36 cellular contexts compared by ENCODE assay signal in genomic region chr15:51749307-51749706, GRCh38.
"Had no signal": no experiment of that assay in that cellular context is flagged by ENCODE, and none has a peak within 500 bp of the region (broad histone marks: within the 10 kb centered on the region; RNA-seq: fewer than 3 reads in every experiment).

No MANE protein-coding gene starts in this region.

- H3K27ac Mint-ChIP-seq: activated CD4-positive, alpha-beta memory T cell treated with anti-CD3 and anti-CD28 coated beads for 36 hours; activated naive CD8-positive, alpha-beta T cell treated with anti-CD3 and anti-CD28 coated beads for 36 hours; activated T-cell treated with anti-CD3 and anti-CD28 coated beads, Interleukin-2, amount 50 U/mL, for 72 hours; activated T-helper 17 cell treated with anti-CD3 and anti-CD28 coated beads, Interleukin-2, amount 50 U/mL, for 72 hours; T-helper 1 cell treated with Interleukin-12 subunit alpha and Interleukin-12 subunit beta and Interleukin-4 antibody, amounts not matched to agents 30 μg/mL and 1 μg/mL, for 36 hours; T-helper 2 cell treated with Interferon-gamma antibody and Interleukin-4, amounts not matched to agents 5 μg/mL and 100 μg/mL, for 36 hours; WTC11 had no signal

- H3K4me3 Mint-ChIP-seq: activated CD4-positive, alpha-beta memory T cell treated with anti-CD3 and anti-CD28 coated beads for 36 hours; activated naive CD8-positive, alpha-beta T cell treated with anti-CD3 and anti-CD28 coated beads for 36 hours; activated T-cell treated with anti-CD3 and anti-CD28 coated beads, Interleukin-2, amount 50 U/mL, for 72 hours; activated T-helper 17 cell treated with anti-CD3 and anti-CD28 coated beads, Interleukin-2, amount 50 U/mL, for 72 hours; T-helper 1 cell treated with Interleukin-12 subunit alpha and Interleukin-12 subunit beta and Interleukin-4 antibody, amounts not matched to agents 30 μg/mL and 1 μg/mL, for 36 hours; T-helper 2 cell treated with Interferon-gamma antibody and Interleukin-4, amounts not matched to agents 5 μg/mL and 100 μg/mL, for 36 hours had no signal

- H3K36me3 ChIP-seq: brain microvascular endothelial cell, SJCRH30 had no signal

- ATAC-seq: activated T-cell treated with anti-CD3 and anti-CD28 coated beads, Interleukin-2, amount 50 U/mL, for 72 hours; activated T-helper 17 cell treated with anti-CD3 and anti-CD28 coated beads, Interleukin-2, amount 50 U/mL, for 72 hours; Panc1; WTC11 had no signal

- H3K27ac ChIP-seq: brain microvascular endothelial cell, SJCRH30, SK-N-MC had no signal

- H3K9me3 ChIP-seq: SJCRH30 had no signal

- H3K36me3 Mint-ChIP-seq: activated CD4-positive, alpha-beta memory T cell treated with anti-CD3 and anti-CD28 coated beads for 36 hours; WTC11 had no signal

- H3K4me1 ChIP-seq: SJCRH30 had no signal

- H3K4me3 ChIP-seq: SJCRH30, SK-N-MC had no signal

- H3K9me3 Mint-ChIP-seq: activated CD4-positive, alpha-beta memory T cell treated with anti-CD3 and anti-CD28 coated beads for 36 hours; activated naive CD8-positive, alpha-beta T cell treated with anti-CD3 and anti-CD28 coated beads for 36 hours; activated T-cell treated with anti-CD3 and anti-CD28 coated beads, Interleukin-2, amount 50 U/mL, for 72 hours; activated T-helper 17 cell treated with anti-CD3 and anti-CD28 coated beads, Interleukin-2, amount 50 U/mL, for 72 hours; WTC11 had no signal

- DNase-seq: activated CD4-positive, alpha-beta memory T cell treated with anti-CD3 and anti-CD28 coated beads for 36 hours; activated CD4-positive, alpha-beta T cell treated with anti-CD3 and anti-CD28 coated beads for 4 hours; activated CD4-positive, alpha-beta T cell treated with anti-CD3 and anti-CD28 coated beads, Interleukin-2, amount 50 U/mL, for 1 hour; activated CD4-positive, CD25-positive, alpha-beta regulatory T cell treated with anti-CD3 and anti-CD28 coated beads, Interleukin-2, amount 50 U/mL, for 72 hours; activated effector memory CD4-positive, alpha-beta T cell treated with anti-CD3 and anti-CD28 coated beads, Interleukin-2, amount 50 U/mL, for 16 hours; activated naive CD4-positive, alpha-beta T cell; activated naive CD4-positive, alpha-beta T cell treated with anti-CD3 and anti-CD28 coated beads, Interleukin-2, amount 50 U/mL, for 16 hours; activated naive CD8-positive, alpha-beta T cell treated with anti-CD3 and anti-CD28 coated beads for 36 hours; activated T-cell treated with anti-CD3 and anti-CD28 coated beads, Interleukin-2, amount 50 U/mL, for 1 hour; activated T-cell treated with anti-CD3 and anti-CD28 coated beads, Interleukin-2, amount 50 U/mL, for 72 hours; amniotic stem cell; aorta; brain microvascular endothelial cell; central memory CD4-positive, alpha-beta T cell; Kasumi-1; MM.1S; MV-4-11; NCI-H1092; NCI-H1436 treated with DMSO at 0.1 percent for 48 hours; NCI-H1694 treated with DMSO at 0.1 percent for 48 hours; NCI-H2029 treated with DMSO at 0.1 percent for 48 hours; NCI-H2107; NCI-H2171; NCI-H510A; NCI-H526; NCI-H748 treated with DMSO at 0.1 percent for 48 hours; NK-92 treated with Interleukin-12 subunit alpha and Interleukin-12 subunit beta, amount 100 ng/mL, for 24 hours; OCI-M1; SHP77; SJCRH30 had no signal

- H3K27me3 Mint-ChIP-seq: activated T-helper 17 cell treated with anti-CD3 and anti-CD28 coated beads, Interleukin-2, amount 50 U/mL, for 72 hours had no signal
